19 cellular contexts compared by ENCODE assay signal in genomic region chr6:125232466-125232865, GRCh38.
DNase-seq lines count a peak whose midpoint lies in the region; ATAC-seq and TF ChIP-seq lines count a peak whose summit lies in the region.
"Had no signal": no experiment of that assay in that cellular context is flagged by ENCODE, and none has a peak within 500 bp of the region (broad histone marks: within the 10 kb centered on the region; RNA-seq: fewer than 3 reads in every experiment).

No MANE protein-coding gene starts in this region.

- H3K9me3 ChIP-seq in RWPE2 (ENCODE audit: severe bottlenecking), result no peaks in the 10 kb centered on the region
- no peaks in the 10 kb centered on the region for H3K9me3 ChIP-seq in osteoblast (ENCODE audit: low read depth, low read length)
- H3K9me3 ChIP-seq in Peyer's patch, result no peaks in the 10 kb centered on the region
- H3K9me3 ChIP-seq: left lung, mucosa of descending colon had no signal

- no peaks in the 10 kb centered on the region for H3K27me3 ChIP-seq in RWPE2 (ENCODE audit: insufficient read depth, poor library complexity, severe bottlenecking)
- H3K27me3 ChIP-seq in osteoblast (ENCODE audit: insufficient read depth, low read length), result no peaks in the 10 kb centered on the region
- H3K27me3 ChIP-seq in Peyer's patch, result no peaks in the 10 kb centered on the region
- H3K27me3 ChIP-seq: left lung had no signal

- peak; percentile 12; the same call in 1 of the 3 replicates for ATAC-seq in RWPE2 (ENCODE audit: low read depth)
- ATAC-seq: left lung, mucosa of descending colon had no signal

- DNase-seq in AG20443 (ENCODE audit: low spot score) (peak; percentile 34), RWPE2 (ENCODE audit: low spot score) (no peak), fibroblast of gingiva (ENCODE audit: low read depth) (peak; percentile 56), osteoblast (ENCODE audit: insufficient read length, low spot score, missing footprints) (no peak), NK-92 (lab: John Stamatoyannopoulos, UW; ENCODE audit: unreplicated experiment) (no peak), Peyer's patch (no peak), D341Med (ENCODE audit: low spot score) (no peak), Ammon's horn (ENCODE audit: low spot score) (no peak)
- DNase-seq: activated CD8-positive, alpha-beta memory T cell treated with anti-CD3 and anti-CD28 coated beads, Interleukin-2, amount 50 U/mL, for 4 hours; activated effector memory CD4-positive, alpha-beta T cell treated with Interleukin-2 at 50 U/mL for 16 hours; CD4-positive, alpha-beta memory T cell; glutamatergic neuron; left lung; mucosa of descending colon; NCI-H1092; NCI-H2081; NK-92 treated with Interleukin-12 subunit alpha and Interleukin-12 subunit beta, amount 100 ng/mL, for 24 hours; substantia nigra; T-helper 2 cell had no signal

- H3K36me3 ChIP-seq in RWPE2 (ENCODE audit: low read depth), result peaks cover 4% of the 10 kb centered on the region; the same call in 1 of the 2 replicates
- no peaks in the 10 kb centered on the region for H3K36me3 ChIP-seq in osteoblast (ENCODE audit: insufficient read depth, low read length)
- H3K36me3 ChIP-seq in Peyer's patch, result no peaks in the 10 kb centered on the region
- H3K36me3 ChIP-seq: left lung had no signal

- H2AFZ ChIP-seq in osteoblast (ENCODE audit: low read length), result no peak overlapping the region

- TF ChIP-seq CTCF in RWPE2 (IDR thresholded peaks at IDR 0.05; ENCODE audit: poor library complexity, severe bottlenecking), result no peak
- no peak for TF ChIP-seq CTCF in osteoblast (IDR thresholded peaks at IDR 0.05; ENCODE audit: extremely low read depth, low read depth, low read length)
- TF ChIP-seq CTCF in Peyer's patch (IDR thresholded peaks at IDR 0.05), result no peak

- H3K4me3 ChIP-seq in RWPE2 (ENCODE audit: severe bottlenecking), result no peak overlapping the region
- H3K4me3 ChIP-seq in osteoblast (ENCODE audit: insufficient read depth, low read length), result no peak overlapping the region
- no peak overlapping the region for H3K4me3 ChIP-seq in Peyer's patch
- H3K4me3 ChIP-seq: left lung, mucosa of descending colon had no signal

- no peak for TF ChIP-seq POLR2A in Peyer's patch (IDR thresholded peaks at IDR 0.05)

- no peaks in the 10 kb centered on the region for H3K79me2 ChIP-seq in osteoblast (ENCODE audit: insufficient read depth, low read length)

- peaks cover 15% of the 10 kb centered on the region for H3K4me1 ChIP-seq in RWPE2 (ENCODE audit: insufficient read depth, poor library complexity, severe bottlenecking)
- peaks cover 20% of the 10 kb centered on the region for H3K4me1 ChIP-seq in osteoblast (ENCODE audit: insufficient read depth, low read length)
- no peaks in the 10 kb centered on the region for H3K4me1 ChIP-seq in Peyer's patch
- H3K4me1 ChIP-seq: left lung had no signal

- peak overlapping the region; percentile 18 for H3K4me2 ChIP-seq in osteoblast (ENCODE audit: insufficient read depth, low read length)

- no peaks in the 10 kb centered on the region for H4K20me1 ChIP-seq in osteoblast (ENCODE audit: insufficient read depth, low read length)

- H3K27ac ChIP-seq in RWPE2 (ENCODE audit: poor library complexity, severe bottlenecking), result no peak overlapping the region
- H3K27ac ChIP-seq in osteoblast (ENCODE audit: low read depth, low read length), result peak overlapping the region; percentile 13
- no peak overlapping the region for H3K27ac ChIP-seq in Peyer's patch
- H3K27ac ChIP-seq: left lung had no signal

Comparison
In these comparisons a context has a peak if more than half of its experiments do, and no peak if none do; other contexts are left out.
1. DNase-seq: peak in AG20443 (single experiment) and fibroblast of gingiva (single experiment); none in RWPE2 (single experiment), osteoblast (single experiment), NK-92 (single experiment), Peyer's patch (0 of 3), D341Med (single experiment) and Ammon's horn (single experiment).